8 cellular contexts compared by ENCODE assay signal in genomic region chr5:171336486-171337206, GRCh38. TPM values are rescaled to one million over a fixed set of nuclear protein-coding genes. Genes with fewer than 3 reads are reported as not detected.
DNase-seq lines count a peak whose midpoint lies in the region; ATAC-seq and TF ChIP-seq lines count a peak whose summit lies in the region.

No MANE protein-coding gene starts in this region.

- H3K4me1 Mint-ChIP-seq in natural killer cell: peaks cover 6 to 8% of the 10 kb centered on the region in 2 donors

- peaks cover 27 to 48% of the 10 kb centered on the region in 2 donors for H3K27me3 Mint-ChIP-seq in natural killer cell (ENCODE audit: low read depth in 2 of 2)

- H3K27ac Mint-ChIP-seq in natural killer cell: no peak overlapping the region

- ATAC-seq in natural killer cell (peak in 2 of 3 donors; percentile 49 to 79), HG03378 (IDR thresholded peaks at IDR 0.05; ENCODE audit: unreplicated experiment) (no peak), omental fat pad (ENCODE audit: low FRiP score) (no peak), HG03139 (IDR thresholded peaks at IDR 0.05; ENCODE audit: unreplicated experiment) (no peak)

- H3K4me3 Mint-ChIP-seq in natural killer cell: peak overlapping the region; percentile 60

- intact Hi-C loops in natural killer cell (cut with micrococcal nuclease): loop anchor here (1.0 kb wide), 1 partner anchor 129 kb away; no protein-coding TSS in a partner anchor

- H3K36me3 Mint-ChIP-seq in natural killer cell: no peaks in the 10 kb centered on the region

- peak overlapping the region; percentile 62 for H3K4me3 ChIP-seq in WI38 (ENCODE audit: low read depth, low read length)
- peak overlapping the region; percentile 57 for H3K4me3 ChIP-seq in fibroblast of pulmonary artery (replicated peaks; ENCODE audit: low read depth, low read length)

- no peaks in the 10 kb centered on the region for H3K9me3 Mint-ChIP-seq in natural killer cell

- DNase-seq in ELF-1 (ENCODE audit: low read depth, low spot score) (peak; percentile 59), fibroblast of pulmonary artery (ENCODE audit: low read depth) (peak; percentile 74), natural killer cell (no peak), omental fat pad (ENCODE audit: low spot score) (no peak)

- peak; percentile 85 for TF ChIP-seq CTCF in LNCAP (IDR thresholded peaks at IDR 0.05)
- TF ChIP-seq CTCF in WI38 (IDR thresholded peaks at IDR 0.05; ENCODE audit: low read depth, low read length): peak; percentile 81
- peak; percentile 85 for TF ChIP-seq CTCF in fibroblast of pulmonary artery (IDR thresholded peaks at IDR 0.05; ENCODE audit: low read length, missing control alignments)
- peak; percentile 30 for TF ChIP-seq CTCF in natural killer cell (IDR thresholded peaks at IDR 0.05)
- TF ChIP-seq CTCF in omental fat pad (IDR thresholded peaks at IDR 0.05): no peak

RNA-seq across cellular contexts. Expression of gene TLX3, which starts 27.6 kb away (rescaled TPM):
- not detected for total RNA-seq in natural killer cell
- not detected for total RNA-seq in omental fat pad

RNA-seq across cellular contexts. Expression of gene NPM1, which starts 51.0 kb away (rescaled TPM):
- 100 to 1,000 TPM; 440 to 554 (median 454) TPM for total RNA-seq in natural killer cell
- 100 to 1,000 TPM; 384 to 931 (median 640) TPM for total RNA-seq in omental fat pad

Comparison
In these comparisons a context has a peak if more than half of its experiments do, and no peak if none do; other contexts are left out.
1. DNase-seq: peak in ELF-1 (single experiment) and fibroblast of pulmonary artery (single experiment); none in natural killer cell (single experiment) and omental fat pad (single experiment).
2. CTCF ChIP-seq: peak in LNCAP (single experiment), WI38 (single experiment), fibroblast of pulmonary artery (single experiment) and natural killer cell (single experiment); none in omental fat pad (0 of 3).
3. ATAC-seq: peak in natural killer cell (2 of 3); none in HG03378 (single experiment), omental fat pad (single experiment) and HG03139 (single experiment).